In genomic region chr12:7154042-7154441, GRCh38 we compare ENCODE assay signal across 18 cellular contexts. TPM values are rescaled to one million over a fixed set of nuclear protein-coding genes. Genes with fewer than 3 reads are reported as not detected.
DNase-seq lines count a peak whose midpoint lies in the region; ATAC-seq, FAIRE-seq and TF ChIP-seq lines count a peak whose summit lies in the region.
"Had no signal": no experiment of that assay in that cellular context is flagged by ENCODE, and none has a peak within 500 bp of the region (broad histone marks: within the 10 kb centered on the region; RNA-seq: fewer than 3 reads in every experiment).

No MANE protein-coding gene starts in this region.

- TF ChIP-seq CTCF in GM12878 (IDR thresholded peaks at IDR 0.05 in 2 of 3, conservative IDR thresholded peaks at IDR 0.05 in 1 of 3; ENCODE audit: control insufficient read depth in 2 of 3, extremely low read depth in 1 of 3, insufficient read depth in 1 of 3, low read depth in 3 of 3, low read length in 3 of 3) (no peak), parathyroid adenoma (IDR thresholded peaks at IDR 0.05) (no peak)

- POLR2A ChIA-PET in GM12878 (lab: Charles Lee), result no interaction called here

- intact Hi-C loops in GM12878 (cut with micrococcal nuclease; ENCODE audit: unreplicated experiment), result no loop called here

- WGBS in GM12878 (ENCODE audit: insufficient coverage, insufficient replicate concordance, low lambda C conversion rate, missing lambda C conversion rate), result 84% methylated on average over 6 of the region's 6 CpGs

- H3K27me3 ChIP-seq in BLaER1 (no peaks in the 10 kb centered on the region), GM12878 (replicated peaks in 1 of 2; ENCODE audit: control insufficient read depth in 2 of 2, insufficient read depth in 2 of 2, low read length in 1 of 2) (no peaks in the 10 kb centered on the region), parathyroid adenoma (ENCODE audit: control insufficient read depth, insufficient read depth, low read length) (no peaks in the 10 kb centered on the region)

- no peaks in the 10 kb centered on the region for H3K79me2 ChIP-seq in GM12878 (ENCODE audit: control insufficient read depth, insufficient read depth, low read length)
- H3K79me2 ChIP-seq in parathyroid adenoma, result peaks cover 3% of the 10 kb centered on the region

- RAD21 ChIA-PET in GM12878 (lab: Charles Lee; ENCODE audit: unreplicated experiment), result no interaction called here

- TSS peak; percentile 40 for BruUV-seq in GM12878 (replicated peaks; lab: Mats Ljungman, UMichigan)

- CTCF ChIA-PET in GM12878 (lab: Yijun Ruan, JAX), result interaction anchor here (1.2 to 2.2 kb wide), 3 partner anchors 9 to 41 kb away, joined by 3 to 11 read pairs (median 5); no protein-coding TSS in a partner anchor

- no peak overlapping the region for H3K9ac ChIP-seq in BLaER1
- no peak overlapping the region for H3K9ac ChIP-seq in GM12878 (ENCODE audit: control insufficient read depth, insufficient read depth, low read length)
- peak overlapping the region; percentile 9 for H3K9ac ChIP-seq in parathyroid adenoma
- H3K9ac ChIP-seq: GM23248 had no signal

- no peaks in the 10 kb centered on the region for H4K20me1 ChIP-seq in BLaER1
- no peaks in the 10 kb centered on the region for H4K20me1 ChIP-seq in GM12878 (ENCODE audit: control insufficient read depth, insufficient read depth)

- TF ChIP-seq EP300 in GM12878 (IDR thresholded peaks at IDR 0.05; ENCODE audit: borderline replicate concordance in 1 of 2, control insufficient read depth in 1 of 2, low read depth in 2 of 2, low read length in 2 of 2), result no peak

- H3K9me3 ChIP-seq in BLaER1 (no peaks in the 10 kb centered on the region), GM12878 (replicated peaks; ENCODE audit: control insufficient read depth, insufficient read depth, low read length) (no peaks in the 10 kb centered on the region), parathyroid adenoma (ENCODE audit: control insufficient read depth, low read length) (no peaks in the 10 kb centered on the region)

- peaks cover 14% of the 10 kb centered on the region for H3K4me1 ChIP-seq in BLaER1
- H3K4me1 ChIP-seq in GM12878 (ENCODE audit: control insufficient read depth, insufficient read depth, low read length), result no peaks in the 10 kb centered on the region
- H3K4me1 ChIP-seq in parathyroid adenoma, result peaks cover 68% of the 10 kb centered on the region

- TF ChIP-seq POLR2A in GM12878 (IDR thresholded peaks at IDR 0.05; ENCODE audit: low read depth, low read length), result no peak

- H2AFZ ChIP-seq in GM12878 (ENCODE audit: control insufficient read depth, low read depth, low read length), result no peak overlapping the region
- H2AFZ ChIP-seq in parathyroid adenoma, result peak overlapping the region; percentile 56
- H2AFZ ChIP-seq: GM23248 had no signal

- SMC1A ChIA-PET in GM12878 (lab: Charles Lee; ENCODE audit: uncharacterized antibody, unreplicated experiment), result no interaction called here

- FAIRE-seq in GM12878 (lab: Jason Lieb, UNC), result no peak

- TF ChIP-seq RAD21 in GM12878 (IDR thresholded peaks at IDR 0.05; ENCODE audit: insufficient read depth, low read depth, low read length), result no peak

- H3K4me2 ChIP-seq in BLaER1, result no peak overlapping the region
- no peak overlapping the region for H3K4me2 ChIP-seq in GM12878 (ENCODE audit: control insufficient read depth, insufficient read depth)
- H3K4me2 ChIP-seq in parathyroid adenoma (ENCODE audit: low read length), result no peak overlapping the region

- H3K27ac ChIP-seq in BLaER1, result 0 out of 2 replicates have a peak overlapping the region, but pooled peaks have one; percentile 9
- no peak overlapping the region for H3K27ac ChIP-seq in GM12878 (ENCODE audit: control insufficient read depth, insufficient read depth)
- peak overlapping the region; percentile 96 for H3K27ac ChIP-seq in parathyroid adenoma
- H3K27ac ChIP-seq: C4-2B, GM23248 had no signal

- in situ Hi-C loops in GM12878 (cut with MboI), result no loop called here

- H3K36me3 ChIP-seq in BLaER1, result peaks cover 88% of the 10 kb centered on the region
- peaks cover 11 to 15% of the 10 kb centered on the region in 2 experiments for H3K36me3 ChIP-seq in GM12878 (ENCODE audit: control insufficient read depth in 2 of 2, insufficient read depth in 2 of 2, low read length in 1 of 2)
- no peaks in the 10 kb centered on the region for H3K36me3 ChIP-seq in parathyroid adenoma (ENCODE audit: control insufficient read depth, insufficient read depth, low read length)

- H3K4me3 ChIP-seq in BLaER1 (no peak overlapping the region), GM12878 (no peak overlapping the region), parathyroid adenoma (ENCODE audit: low read depth, low read length) (no peak overlapping the region)
- H3K4me3 ChIP-seq: GM23248 had no signal

- ATAC-seq in GM12878 (no peak), GM18909 (IDR thresholded peaks at IDR 0.05; ENCODE audit: poor library complexity, unreplicated experiment) (no peak)

- DNase-seq in NCI-H187 treated with DMSO at 0.1 percent for 48 hours (lab: John Stamatoyannopoulos, UW) (peak; percentile 17), GM12878 (ENCODE audit: low read depth, low spot score) (no peak), NCI-H146 treated with DMSO at 0.1 percent for 48 hours (lab: John Stamatoyannopoulos, UW; ENCODE audit: unreplicated experiment) (no peak), NCI-H345 treated with DMSO at 0.1 percent for 48 hours (lab: John Stamatoyannopoulos, UW; ENCODE audit: unreplicated experiment) (no peak)
- no peak for DNase-seq in activated CD8-positive, alpha-beta memory T cell treated with anti-CD3 and anti-CD28 coated beads for 24 hours
- DNase-seq: COR-L47, DMS153, EL, GM23248, NCI-H1417 treated with DMSO at 0.1 percent for 48 hours, NCI-H2081 treated with DMSO at 0.1 percent for 48 hours, NCI-H510A treated with DMSO at 0.1 percent for 48 hours had no signal

RNA-seq across cellular contexts. Expression of gene CLSTN3, which starts 23.9 kb away (rescaled TPM):
- 63.2 and 75.7 TPM in 2 replicates for total RNA-seq in GM12878 (2013; cell fraction: nucleolus; rRNA removed)
- total RNA-seq in GM12878 (2014; rRNA removed), result 11.9 and 13.8 TPM in 2 replicates
- 8.3 and 8.8 TPM in 2 replicates for total RNA-seq in GM12878 (2014; rRNA removed; fragmentation: Illumina TruSeq; extraction: Trizol)
- total RNA-seq in GM12878 (2021), result 17.1 and 24.7 TPM in 2 replicates
- polyA plus RNA-seq in GM12878 (2011; ENCODE audit: low read depth), result 15.9 TPM
- 16.9 and 28.9 TPM in 2 replicates for polyA plus RNA-seq in GM12878 (2011; rRNA removed)
- 26.1 and 30.0 TPM in 2 replicates for polyA plus RNA-seq in GM12878 (2011; cell fraction: cytosol; rRNA removed)
- polyA plus RNA-seq in GM12878 (2011; cell fraction: nucleus; rRNA removed), result 143 and 188 TPM in 2 replicates
- 24.7 and 25.7 TPM in 2 replicates for polyA plus RNA-seq in GM12878 (2012)
- polyA plus RNA-seq in GM12878 (2014; fragmentation: Illumina TruSeq; extraction: Trizol), result 9.5 and 14.7 TPM in 2 replicates
- under 1 TPM; 0.09 to 0.14 TPM for polyA plus RNA-seq in GM12878 (2014; fragmentation: Nextera tagmentation; extraction: Ambion mirVana)
- 33.8 and 35.9 TPM in 2 replicates for polyA plus RNA-seq in GM12878 (2014; rRNA removed)
- 1 to 10 TPM; 6.5 to 7.1 TPM for polyA plus RNA-seq in GM12878 (2016; fragmentation: Nextera tagmentation; extraction: Ambion mirVana)
- polyA minus RNA-seq in GM12878 (2011; rRNA and poly(A)+ RNA removed), result 18.7 and 38.4 TPM in 2 replicates
- 10.2 and 11.4 TPM in 2 replicates for polyA minus RNA-seq in GM12878 (2011; cell fraction: cytosol; rRNA and poly(A)+ RNA removed)
- polyA minus RNA-seq in GM12878 (2011; cell fraction: nucleus; rRNA and poly(A)+ RNA removed), result 33.0 and 54.5 TPM in 2 replicates

RNA-seq across cellular contexts. Expression of gene RBP5, which starts 25.4 kb away (rescaled TPM):
- total RNA-seq in GM12878 (2013; cell fraction: nucleolus; rRNA removed), result not detected in 2 replicates
- total RNA-seq in GM12878 (2014; rRNA removed) (0.34 TPM in 1 of 2 replicates, not detected in the other), GM12878 (2014; rRNA removed; fragmentation: Illumina TruSeq; extraction: Trizol) (not detected in 2 replicates), GM12878 (2021) (not detected in 2 replicates)
- polyA plus RNA-seq in GM12878 (2011; ENCODE audit: low read depth), result not detected
- polyA plus RNA-seq in GM12878 (2011; rRNA removed) (0.11 and 0.19 TPM in 2 replicates), GM12878 (2014; fragmentation: Illumina TruSeq; extraction: Trizol) (not detected in 2 replicates), GM12878 (2014; fragmentation: Nextera tagmentation; extraction: Ambion mirVana) (under 1 TPM in 1 of 2 experiments, not detected in 1; 0.29 TPM), GM12878 (2014; rRNA removed) (0.35 TPM in 1 of 2 replicates, not detected in the other), GM12878 (2016; fragmentation: Nextera tagmentation; extraction: Ambion mirVana) (1 to 10 TPM in 1 of 2 experiments, under 1 TPM in 1; 0.23 to 1.1 TPM)
- 0.10 and 0.36 TPM in 2 replicates for polyA plus RNA-seq in GM12878 (2011; cell fraction: cytosol; rRNA removed)
- 1.4 and 2.0 TPM in 2 replicates for polyA plus RNA-seq in GM12878 (2011; cell fraction: nucleus; rRNA removed)
- polyA plus RNA-seq in GM12878 (2012), result 3.2 and 5.3 TPM in 2 replicates
- not detected in 2 replicates for polyA minus RNA-seq in GM12878 (2011; rRNA and poly(A)+ RNA removed)
- not detected in 2 replicates for polyA minus RNA-seq in GM12878 (2011; cell fraction: cytosol; rRNA and poly(A)+ RNA removed)
- polyA minus RNA-seq in GM12878 (2011; cell fraction: nucleus; rRNA and poly(A)+ RNA removed), result not detected in 2 replicates
- total RNA-seq: A172, GM23248, SK-MEL-5 had no signal

RNA-seq across cellular contexts. Expression of gene PEX5, which starts 35.4 kb away (rescaled TPM):
- 28.2 and 33.2 TPM in 2 replicates for total RNA-seq in GM12878 (2013; cell fraction: nucleolus; rRNA removed)
- total RNA-seq in GM12878 (2014; rRNA removed), result 12.3 and 14.5 TPM in 2 replicates
- 11.9 and 13.0 TPM in 2 replicates for total RNA-seq in GM12878 (2014; rRNA removed; fragmentation: Illumina TruSeq; extraction: Trizol)
- total RNA-seq in GM12878 (2021), result 29.2 and 31.9 TPM in 2 replicates
- 14.7 TPM for polyA plus RNA-seq in GM12878 (2011; ENCODE audit: low read depth)
- polyA plus RNA-seq in GM12878 (2011; rRNA removed), result 12.1 and 17.1 TPM in 2 replicates
- polyA plus RNA-seq in GM12878 (2011; cell fraction: cytosol; rRNA removed), result 15.9 and 20.2 TPM in 2 replicates
- 30.8 and 33.7 TPM in 2 replicates for polyA plus RNA-seq in GM12878 (2011; cell fraction: nucleus; rRNA removed)
- polyA plus RNA-seq in GM12878 (2012), result 16.4 and 18.9 TPM in 2 replicates
- 10.1 and 14.4 TPM in 2 replicates for polyA plus RNA-seq in GM12878 (2014; fragmentation: Illumina TruSeq; extraction: Trizol)
- polyA plus RNA-seq in GM12878 (2014; fragmentation: Nextera tagmentation; extraction: Ambion mirVana), result 1 to 10 TPM; 1.3 to 2.9 TPM
- 15.2 and 17.9 TPM in 2 replicates for polyA plus RNA-seq in GM12878 (2014; rRNA removed)
- 1 to 10 TPM; 6.6 to 7.1 TPM for polyA plus RNA-seq in GM12878 (2016; fragmentation: Nextera tagmentation; extraction: Ambion mirVana)
- 17.0 and 25.0 TPM in 2 replicates for polyA minus RNA-seq in GM12878 (2011; rRNA and poly(A)+ RNA removed)
- 7.0 and 7.4 TPM in 2 replicates for polyA minus RNA-seq in GM12878 (2011; cell fraction: cytosol; rRNA and poly(A)+ RNA removed)
- polyA minus RNA-seq in GM12878 (2011; cell fraction: nucleus; rRNA and poly(A)+ RNA removed), result 17.5 and 27.0 TPM in 2 replicates

RNA-seq across cellular contexts. Expression of gene C1RL, which starts 45.0 kb away (rescaled TPM):
- 30.5 and 32.9 TPM in 2 replicates for total RNA-seq in GM12878 (2013; cell fraction: nucleolus; rRNA removed)
- total RNA-seq in GM12878 (2014; rRNA removed) (10.7 and 12.8 TPM in 2 replicates), GM12878 (2014; rRNA removed; fragmentation: Illumina TruSeq; extraction: Trizol) (10.2 and 11.7 TPM in 2 replicates), GM12878 (2021) (10.3 and 11.5 TPM in 2 replicates)
- polyA plus RNA-seq in GM12878 (2011; ENCODE audit: low read depth), result 3.7 TPM
- polyA plus RNA-seq in GM12878 (2011; rRNA removed) (4.9 and 5.8 TPM in 2 replicates), GM12878 (2014; fragmentation: Illumina TruSeq; extraction: Trizol) (10.5 and 16.3 TPM in 2 replicates), GM12878 (2014; fragmentation: Nextera tagmentation; extraction: Ambion mirVana) (1 to 10 TPM; 1.3 to 2.5 TPM), GM12878 (2014; rRNA removed) (10.6 and 14.2 TPM in 2 replicates), GM12878 (2016; fragmentation: Nextera tagmentation; extraction: Ambion mirVana) (1 to 10 TPM; 4.7 to 6.0 TPM)
- 7.6 and 8.8 TPM in 2 replicates for polyA plus RNA-seq in GM12878 (2011; cell fraction: cytosol; rRNA removed)
- 8.4 and 10.5 TPM in 2 replicates for polyA plus RNA-seq in GM12878 (2011; cell fraction: nucleus; rRNA removed)
- polyA plus RNA-seq in GM12878 (2012), result 6.3 and 9.0 TPM in 2 replicates
- 9.8 and 12.7 TPM in 2 replicates for polyA minus RNA-seq in GM12878 (2011; rRNA and poly(A)+ RNA removed)
- 8.7 and 14.0 TPM in 2 replicates for polyA minus RNA-seq in GM12878 (2011; cell fraction: cytosol; rRNA and poly(A)+ RNA removed)
- 5.9 and 11.1 TPM in 2 replicates for polyA minus RNA-seq in GM12878 (2011; cell fraction: nucleus; rRNA and poly(A)+ RNA removed)
